28 cellular contexts compared by ENCODE assay signal in the genomic region with DNA sequence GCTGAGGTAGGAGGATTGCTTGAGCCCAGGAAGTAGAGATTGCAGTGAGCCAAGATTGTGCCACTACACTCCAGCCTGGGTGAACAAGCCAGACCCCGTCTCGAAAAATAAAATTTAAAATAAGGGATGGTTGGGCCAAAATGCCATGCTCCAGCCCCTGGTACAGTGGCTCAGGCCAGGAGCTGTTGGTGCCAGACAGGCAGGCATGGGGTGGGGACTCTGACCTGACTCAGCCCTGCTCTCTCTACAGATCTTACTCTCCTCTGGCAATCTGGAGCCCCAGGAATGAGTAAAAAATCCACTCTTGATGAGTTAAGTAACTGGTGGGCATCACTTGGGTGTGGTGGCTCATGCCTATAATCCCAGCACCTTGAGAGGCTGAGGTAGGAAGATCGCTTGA.
"Had no signal": no experiment of that assay in that cellular context is flagged by ENCODE, and none has a peak within 500 bp of the region (broad histone marks: within the 10 kb centered on the region; RNA-seq: fewer than 3 reads in every experiment).

No MANE protein-coding gene starts in this region.

- H3K4me3 Mint-ChIP-seq: activated CD4-positive, alpha-beta memory T cell treated with anti-CD3 and anti-CD28 coated beads for 36 hours; activated CD4-positive, alpha-beta T cell treated with anti-CD3 and anti-CD28 coated beads for 36 hours; activated CD4-positive, alpha-beta T cell treated with anti-CD3 and anti-CD28 coated beads, Interleukin-2, amount 10 ng/mL, durations not matched to agents 24 days and 14 days; activated CD8-positive, alpha-beta memory T cell treated with anti-CD3 and anti-CD28 coated beads, Interleukin-2, amount 10 ng/mL, durations not matched to agents 7 days and 5 days; activated CD8-positive, alpha-beta T cell treated with anti-CD3 and anti-CD28 coated beads, Interleukin-2, amount 10 ng/mL, durations not matched to agents 7 days and 5 days; activated naive CD4-positive, alpha-beta T cell treated with anti-CD3 and anti-CD28 coated beads for 36 hours; activated naive CD4-positive, alpha-beta T cell treated with anti-CD3 and anti-CD28 coated beads, Interleukin-2, amount 50 U/mL, for 24 hours; activated naive CD8-positive, alpha-beta T cell treated with anti-CD3 and anti-CD28 coated beads for 36 hours; activated naive CD8-positive, alpha-beta T cell treated with anti-CD3 and anti-CD28 coated beads, Interleukin-2, amount 50 U/mL, for 24 hours; endodermal cell; T-cell had no signal

- H3K4me3 ChIP-seq: adrenal gland, body of pancreas, colonic mucosa had no signal

- H3K9me3 ChIP-seq: adrenal gland, body of pancreas, colonic mucosa had no signal

- H3K9me3 Mint-ChIP-seq: activated CD4-positive, alpha-beta memory T cell treated with anti-CD3 and anti-CD28 coated beads for 36 hours; activated CD4-positive, alpha-beta T cell treated with anti-CD3 and anti-CD28 coated beads, Interleukin-2, amount 10 ng/mL, durations not matched to agents 24 days and 14 days; activated naive CD4-positive, alpha-beta T cell treated with anti-CD3 and anti-CD28 coated beads for 36 hours; activated naive CD4-positive, alpha-beta T cell treated with anti-CD3 and anti-CD28 coated beads, Interleukin-2, amount 50 U/mL, for 24 hours; activated naive CD8-positive, alpha-beta T cell treated with anti-CD3 and anti-CD28 coated beads for 36 hours; activated naive CD8-positive, alpha-beta T cell treated with anti-CD3 and anti-CD28 coated beads, Interleukin-2, amount 50 U/mL, for 24 hours; activated T-helper 2 cell treated with anti-CD3 and anti-CD28 coated beads, Interferon-gamma antibody, Interleukin-2, Interleukin-4, amounts not matched to agents 10 μg/mL and 5 μg/mL and 100 μg/mL, durations not matched to agents 14 hours and 24 hours and 36 hours; endodermal cell; T-cell had no signal

- H3K4me1 Mint-ChIP-seq: activated naive CD4-positive, alpha-beta T cell treated with anti-CD3 and anti-CD28 coated beads, Interleukin-2, amount 50 U/mL, for 24 hours; endodermal cell had no signal

- H3K27ac Mint-ChIP-seq: activated CD4-positive, alpha-beta memory T cell treated with anti-CD3 and anti-CD28 coated beads for 36 hours; activated CD4-positive, alpha-beta T cell treated with anti-CD3 and anti-CD28 coated beads for 36 hours; activated CD4-positive, alpha-beta T cell treated with anti-CD3 and anti-CD28 coated beads, Interleukin-2, amount 10 ng/mL, durations not matched to agents 24 days and 14 days; activated CD8-positive, alpha-beta memory T cell treated with anti-CD3 and anti-CD28 coated beads, Interleukin-2, amount 10 ng/mL, durations not matched to agents 7 days and 5 days; activated CD8-positive, alpha-beta T cell treated with anti-CD3 and anti-CD28 coated beads, Interleukin-2, amount 10 ng/mL, durations not matched to agents 7 days and 5 days; activated naive CD4-positive, alpha-beta T cell treated with anti-CD3 and anti-CD28 coated beads for 36 hours; activated naive CD4-positive, alpha-beta T cell treated with anti-CD3 and anti-CD28 coated beads, Interleukin-2, amount 50 U/mL, for 24 hours; activated naive CD8-positive, alpha-beta T cell treated with anti-CD3 and anti-CD28 coated beads for 36 hours; activated naive CD8-positive, alpha-beta T cell treated with anti-CD3 and anti-CD28 coated beads, Interleukin-2, amount 50 U/mL, for 24 hours; activated T-helper 2 cell treated with anti-CD3 and anti-CD28 coated beads, Interferon-gamma antibody, Interleukin-2, Interleukin-4, amounts not matched to agents 10 μg/mL and 5 μg/mL and 100 μg/mL, durations not matched to agents 14 hours and 24 hours and 36 hours; endodermal cell; T-cell had no signal

- H3K27ac ChIP-seq: body of pancreas, colonic mucosa had no signal

- H3K27me3 Mint-ChIP-seq: activated CD4-positive, alpha-beta memory T cell treated with anti-CD3 and anti-CD28 coated beads for 36 hours; activated CD4-positive, alpha-beta T cell treated with anti-CD3 and anti-CD28 coated beads for 36 hours; activated CD4-positive, alpha-beta T cell treated with anti-CD3 and anti-CD28 coated beads, Interleukin-2, amount 10 ng/mL, durations not matched to agents 24 days and 14 days; activated CD8-positive, alpha-beta memory T cell treated with anti-CD3 and anti-CD28 coated beads, Interleukin-2, amount 10 ng/mL, durations not matched to agents 7 days and 5 days; activated naive CD4-positive, alpha-beta T cell treated with anti-CD3 and anti-CD28 coated beads, Interleukin-2, amount 50 U/mL, for 24 hours; activated naive CD8-positive, alpha-beta T cell treated with anti-CD3 and anti-CD28 coated beads for 36 hours; T-cell had no signal

- H3K4me1 ChIP-seq: adrenal gland, body of pancreas, colonic mucosa had no signal

- H3K36me3 ChIP-seq: colonic mucosa had no signal

- DNase-seq: activated CD4-positive, alpha-beta memory T cell treated with anti-CD3 and anti-CD28 coated beads for 36 hours; activated CD4-positive, alpha-beta T cell treated with anti-CD3 and anti-CD28 coated beads for 36 hours; activated CD4-positive, alpha-beta T cell treated with anti-CD3 and anti-CD28 coated beads, Interleukin-2, amount 10 ng/mL, durations not matched to agents 24 days and 14 days; activated CD4-positive, CD25-positive, alpha-beta regulatory T cell; activated CD4-positive, CD25-positive, alpha-beta regulatory T cell treated with anti-CD3 and anti-CD28 coated beads, Interleukin-2, amount 50 U/mL, for 72 hours; activated CD8-positive, alpha-beta memory T cell treated with anti-CD3 and anti-CD28 coated beads, Interleukin-2, amount 10 ng/mL, durations not matched to agents 7 days and 5 days; activated CD8-positive, alpha-beta T cell treated with anti-CD3 and anti-CD28 coated beads, Interleukin-2, amount 10 ng/mL, durations not matched to agents 7 days and 5 days; activated effector memory CD4-positive, alpha-beta T cell treated with anti-CD3 and anti-CD28 coated beads, Interleukin-2, amount 50 U/mL, for 16 hours; activated naive CD4-positive, alpha-beta T cell treated with anti-CD3 and anti-CD28 coated beads for 36 hours; activated naive CD8-positive, alpha-beta T cell treated with anti-CD3 and anti-CD28 coated beads for 36 hours; activated naive CD8-positive, alpha-beta T cell treated with anti-CD3 and anti-CD28 coated beads, Interleukin-2, amount 50 U/mL, for 24 hours; activated T-cell treated with anti-CD3 and anti-CD28 coated beads, Interleukin-2, amount 50 U/mL, for 1 hour; amygdala; aorta; body of pancreas; caudate nucleus; colonic mucosa; effector memory CD4-positive, alpha-beta T cell; endodermal cell; foreskin fibroblast; head of caudate nucleus; SW 1271; T-cell; T-helper 2 cell had no signal

- ATAC-seq: activated CD4-positive, alpha-beta T cell treated with anti-CD3 and anti-CD28 coated beads for 36 hours; activated CD8-positive, alpha-beta memory T cell treated with anti-CD3 and anti-CD28 coated beads, Interleukin-2, amount 10 ng/mL, durations not matched to agents 7 days and 5 days; activated CD8-positive, alpha-beta T cell treated with anti-CD3 and anti-CD28 coated beads, Interleukin-2, amount 10 ng/mL, durations not matched to agents 7 days and 5 days; activated naive CD8-positive, alpha-beta T cell treated with anti-CD3 and anti-CD28 coated beads, Interleukin-2, amount 50 U/mL, for 24 hours; body of pancreas; esophagus mucosa; T-cell had no signal
